1 cellular context compared by ENCODE assay signal in genomic region chr3:53130179-53131135, GRCh38.
TF ChIP-seq lines count a peak whose summit lies in the region.

RFT1 (minus strand) TSS chr3:53130435; CDS start chr3:53130400, 35 bp downstream.

TF ChIP-seq in WTC11, 78 proteins besides CTCF, POLR2A, EP300 and RAD21 (continued from another document):
- TF ChIP-seq JAZF1 (CRISPR knock-in tag; IDR thresholded peaks at IDR 0.05): no peak
- TF ChIP-seq TCF7 (CRISPR knock-in tag; IDR thresholded peaks at IDR 0.05; ENCODE audit: low read depth): no peak
- TF ChIP-seq SP1 (CRISPR knock-in tag; conservative IDR thresholded peaks at IDR 0.05): peak; percentile 89; the same call in 1 of the 2 replicates
- no peak for TF ChIP-seq RELA (CRISPR knock-in tag; IDR thresholded peaks at IDR 0.05; ENCODE audit: borderline replicate concordance)
- no peak for TF ChIP-seq NFATC4 (CRISPR knock-in tag; IDR thresholded peaks at IDR 0.05)
- no peak for TF ChIP-seq ZBTB21 (CRISPR knock-in tag; IDR thresholded peaks at IDR 0.05; ENCODE audit: borderline replicate concordance)
- TF ChIP-seq ATF6 (CRISPR knock-in tag; IDR thresholded peaks at IDR 0.05): no peak
- TF ChIP-seq ZNF219 (CRISPR knock-in tag; IDR thresholded peaks at IDR 0.05; ENCODE audit: borderline replicate concordance): no peak
- no peak for TF ChIP-seq ZSCAN18 (CRISPR knock-in tag; IDR thresholded peaks at IDR 0.05)
- no peak; the same call in 1 of the 2 replicates for TF ChIP-seq TP53 (CRISPR knock-in tag; IDR thresholded peaks at IDR 0.05)
- peak; percentile 97 for TF ChIP-seq CREM (CRISPR knock-in tag; IDR thresholded peaks at IDR 0.05)
- TF ChIP-seq NFYB (CRISPR knock-in tag; conservative IDR thresholded peaks at IDR 0.05; ENCODE audit: low read depth): peak; percentile 49; the same call in 1 of the 2 replicates
- no peak for TF ChIP-seq ATF3 (CRISPR knock-in tag; conservative IDR thresholded peaks at IDR 0.05)
- TF ChIP-seq OVOL2 (CRISPR knock-in tag; IDR thresholded peaks at IDR 0.05; ENCODE audit: borderline replicate concordance): no peak
- TF ChIP-seq PRDM15 (CRISPR knock-in tag; IDR thresholded peaks at IDR 0.05): peak; percentile 33; the same call in 1 of the 2 replicates
- TF ChIP-seq HMGXB4 (CRISPR knock-in tag; IDR thresholded peaks at IDR 0.05): peak; percentile 85
- TF ChIP-seq ZNF423 (CRISPR knock-in tag; IDR thresholded peaks at IDR 0.05): no peak
- TF ChIP-seq AR (CRISPR knock-in tag; IDR thresholded peaks at IDR 0.05): no peak
- TF ChIP-seq GABPB1 (CRISPR knock-in tag; IDR thresholded peaks at IDR 0.05): peak; percentile 39
- TF ChIP-seq JUN (CRISPR knock-in tag; IDR thresholded peaks at IDR 0.05): no peak
- no peak for TF ChIP-seq TEAD4 (CRISPR knock-in tag; IDR thresholded peaks at IDR 0.05)
- TF ChIP-seq ETV6 (CRISPR knock-in tag; IDR thresholded peaks at IDR 0.05): no peak; the same call in 1 of the 2 replicates
- TF ChIP-seq PREB (CRISPR knock-in tag; IDR thresholded peaks at IDR 0.05; ENCODE audit: borderline replicate concordance): no peak
- no peak for TF ChIP-seq GTF2I (CRISPR knock-in tag; conservative IDR thresholded peaks at IDR 0.05)
- no peak for TF ChIP-seq NR3C1 (CRISPR knock-in tag; conservative IDR thresholded peaks at IDR 0.05; ENCODE audit: low read depth)
- TF ChIP-seq ZNF512 (CRISPR knock-in tag; IDR thresholded peaks at IDR 0.05; ENCODE audit: borderline replicate concordance): no peak
- TF ChIP-seq ZNF532 (CRISPR knock-in tag; IDR thresholded peaks at IDR 0.05; ENCODE audit: borderline replicate concordance): no peak
- peak; percentile 61; the same call in 1 of the 2 replicates for TF ChIP-seq FOXP4 (CRISPR knock-in tag; IDR thresholded peaks at IDR 0.05)
